ENCODE assay signal across 8 cellular contexts in genomic region chr3:53170325-53171108, GRCh38. TPM values are rescaled to one million over a fixed set of nuclear protein-coding genes. Genes with fewer than 3 reads are reported as not detected.
A peak's percentile ranks its signal among the peaks of the same experiment; 100 is the strongest.
DNase-seq lines count a peak whose midpoint lies in the region; ATAC-seq and TF ChIP-seq lines count a peak whose summit lies in the region.

No MANE protein-coding gene starts in this region.

- ATAC-seq in GM18858 (IDR thresholded peaks at IDR 0.05; ENCODE audit: unreplicated experiment) = no peak

- intact Hi-C loops in activated CD4-positive, alpha-beta T cell treated with anti-CD3 and anti-CD28 coated beads, Interleukin-2, amount 10 ng/mL, durations not matched to agents 24 days and 14 days (cut with micrococcal nuclease) = no loop called here
- intact Hi-C loops in colonic mucosa (cut with DNase I) = no loop called here
- intact Hi-C loops in stomach (cut with DNase I; ENCODE audit: low total_unique reads) = no loop called here

- no peaks in the 10 kb centered on the region for H3K9me3 ChIP-seq in colonic mucosa
- H3K9me3 ChIP-seq in stomach = no peaks in the 10 kb centered on the region

- H3K36me3 Mint-ChIP-seq in activated CD4-positive, alpha-beta T cell treated with anti-CD3 and anti-CD28 coated beads, Interleukin-2, amount 10 ng/mL, durations not matched to agents 24 days and 14 days (ENCODE audit: low read depth) = peaks cover 8% of the 10 kb centered on the region

- H3K27me3 ChIP-seq in colonic mucosa (no peaks in the 10 kb centered on the region), stomach (no peaks in the 10 kb centered on the region)

- no peak for TF ChIP-seq POLR2A in stomach (IDR thresholded peaks at IDR 0.05)

- no peak for TF ChIP-seq EP300 in stomach (IDR thresholded peaks at IDR 0.05)

- H3K4me3 ChIP-seq in colonic mucosa (no peak overlapping the region), stomach (peak overlapping the region in 2 of 4 donors; percentile 25 to 29)

- 45 to 66% (median 54%) methylated on average over 13 to 20 of the region's 20 CpGs for WGBS in stomach, 5 donors

- H3K4me1 Mint-ChIP-seq in activated CD4-positive, alpha-beta T cell treated with anti-CD3 and anti-CD28 coated beads, Interleukin-2, amount 10 ng/mL, durations not matched to agents 24 days and 14 days = peaks cover 43% of the 10 kb centered on the region

- H3K4me3 Mint-ChIP-seq in activated CD4-positive, alpha-beta T cell treated with anti-CD3 and anti-CD28 coated beads, Interleukin-2, amount 10 ng/mL, durations not matched to agents 24 days and 14 days = peak overlapping the region; percentile 51

- peak overlapping the region; percentile 26 for H3K27ac Mint-ChIP-seq in activated CD4-positive, alpha-beta T cell treated with anti-CD3 and anti-CD28 coated beads, Interleukin-2, amount 10 ng/mL, durations not matched to agents 24 days and 14 days

- in situ Hi-C loops in KBM-7 (cut with MboI; ENCODE audit: low pct_unique_long_range_greater_than_20kb, low sequenced_read_pairs) = no loop called here

- H3K27ac ChIP-seq in colonic mucosa = peak overlapping the region; percentile 40
- H3K27ac ChIP-seq in stomach = peak overlapping the region in 3 of 5 donors; percentile 46 to 77 (median 71)

- H3K27me3 Mint-ChIP-seq in activated CD4-positive, alpha-beta T cell treated with anti-CD3 and anti-CD28 coated beads, Interleukin-2, amount 10 ng/mL, durations not matched to agents 24 days and 14 days = no peaks in the 10 kb centered on the region

- no peaks in the 10 kb centered on the region for H3K9me3 Mint-ChIP-seq in activated CD4-positive, alpha-beta T cell treated with anti-CD3 and anti-CD28 coated beads, Interleukin-2, amount 10 ng/mL, durations not matched to agents 24 days and 14 days

- no peak for TF ChIP-seq CTCF in colonic mucosa (IDR thresholded peaks at IDR 0.05)
- TF ChIP-seq CTCF in stomach (IDR thresholded peaks at IDR 0.05) = no peak

- DNase-seq in activated CD4-positive, alpha-beta T cell treated with anti-CD3 and anti-CD28 coated beads, Interleukin-2, amount 10 ng/mL, durations not matched to agents 24 days and 14 days = peak; percentile 75
- DNase-seq in activated CD4-positive, alpha-beta T cell treated with anti-CD3 and anti-CD28 coated beads, Interleukin-2, amount 50 U/mL, for 4 hours = no peak
- DNase-seq in KBM-7 = peak; percentile 73
- DNase-seq in colonic mucosa = no peak
- no peak for DNase-seq in stomach
- no peak for DNase-seq in stimulated activated CD4-positive, alpha-beta T cell treated with anti-CD3 and anti-CD28 coated beads, Interleukin-1b, Interleukin-23, amount 100 ng/mL, for 48 hours
- no peak for DNase-seq in NCI-H1436 treated with DMSO at 0.1 percent for 48 hours (lab: John Stamatoyannopoulos, UW)

- H3K36me3 ChIP-seq in colonic mucosa (no peaks in the 10 kb centered on the region), stomach (peaks cover 15 to 43% (median 35%) of the 10 kb centered on the region in 4 donors)

- peak overlapping the region; percentile 24 to 44 for H3K9ac ChIP-seq in colonic mucosa (ENCODE audit: low read depth in 2 of 2, low read length in 2 of 2)

- H3K4me1 ChIP-seq in colonic mucosa (peaks cover 16% of the 10 kb centered on the region), stomach (peaks cover 58 to 97% (median 89%) of the 10 kb centered on the region in 4 donors)

RNA-seq across cellular contexts. Expression of gene PRKCD, which starts 9.5 kb away (rescaled TPM):
- total RNA-seq in activated CD4-positive, alpha-beta T cell treated with anti-CD3 and anti-CD28 coated beads, Interleukin-2, amount 10 ng/mL, durations not matched to agents 24 days and 14 days = 28.1 and 28.8 TPM in 2 replicates
- 10 to 100 TPM; 58.9 to 75.0 TPM for total RNA-seq in colonic mucosa
- total RNA-seq in stomach = 100 to 1,000 TPM in 1 of 5 donors, 10 to 100 TPM in 4; 15.6 to 117 (median 37.9) TPM
- polyA plus RNA-seq in stomach = 10 to 100 TPM; 20.5 to 56.1 (median 36.4) TPM

RNA-seq across cellular contexts. Expression of gene RFT1, which starts 40.3 kb away (rescaled TPM):
- 47.4 and 47.6 TPM in 2 replicates for total RNA-seq in activated CD4-positive, alpha-beta T cell treated with anti-CD3 and anti-CD28 coated beads, Interleukin-2, amount 10 ng/mL, durations not matched to agents 24 days and 14 days
- total RNA-seq in colonic mucosa (10 to 100 TPM; 15.3 to 30.4 TPM), stomach (10 to 100 TPM in 2 of 5 donors, 1 to 10 TPM in 2, not detected in 1; 7.0 to 16.8 (median 12.1) TPM)
- 1 to 10 TPM; 3.3 to 7.9 (median 3.7) TPM for polyA plus RNA-seq in stomach

Comparison
In these comparisons a context has a peak if more than half of its experiments do, and no peak if none do; other contexts are left out.
1. DNase-seq: peak in activated CD4-positive, alpha-beta T cell treated with anti-CD3 and anti-CD28 coated beads, Interleukin-2, amount 10 ng/mL, durations not matched to agents 24 days and 14 days (single experiment) and KBM-7 (single experiment); none in activated CD4-positive, alpha-beta T cell treated with anti-CD3 and anti-CD28 coated beads, Interleukin-2, amount 50 U/mL, for 4 hours (0 of 2), colonic mucosa (single experiment), stomach (single experiment), stimulated activated CD4-positive, alpha-beta T cell treated with anti-CD3 and anti-CD28 coated beads, Interleukin-1b, Interleukin-23, amount 100 ng/mL, for 48 hours (single experiment) and NCI-H1436 treated with DMSO at 0.1 percent for 48 hours (single experiment).